ENCODE assay signal across 20 cellular contexts in the genomic region with DNA sequence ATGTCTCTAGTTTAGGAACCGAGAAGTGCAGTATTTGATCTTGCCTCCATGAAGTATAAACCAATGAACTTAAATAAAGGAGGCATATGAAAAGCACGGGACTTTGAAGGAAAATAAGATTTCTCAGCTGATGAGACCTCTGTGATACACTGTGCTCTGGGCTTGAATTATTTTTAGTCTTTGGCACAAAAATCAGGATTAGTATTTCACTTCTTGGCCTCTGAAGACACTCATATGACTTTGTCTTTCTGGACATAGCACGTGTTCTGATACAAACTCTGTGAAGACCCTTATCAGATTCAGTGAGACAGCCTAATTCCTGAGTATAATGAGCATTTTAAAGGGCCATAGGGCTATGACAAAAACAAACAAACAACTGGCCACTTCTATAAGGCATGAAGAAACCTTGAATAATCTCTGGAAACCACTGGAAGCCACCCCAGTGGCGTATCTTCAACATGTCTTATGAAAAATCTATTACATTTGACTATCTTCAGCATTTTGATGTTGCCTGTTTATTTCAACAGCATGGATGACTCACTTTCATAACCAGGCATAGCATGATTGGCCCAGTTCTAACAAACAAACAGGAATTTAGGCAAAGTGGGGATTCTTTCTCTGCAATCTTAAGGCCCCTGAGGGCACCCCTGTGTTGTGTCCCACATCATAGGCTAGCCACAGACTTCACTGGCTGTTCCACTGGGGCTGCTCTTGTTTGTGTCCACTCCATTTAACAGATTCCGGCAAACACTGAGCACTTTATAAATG.
DNase-seq lines count a peak whose midpoint lies in the region; ATAC-seq and TF ChIP-seq lines count a peak whose summit lies in the region.
"Had no signal": no experiment of that assay in that cellular context is flagged by ENCODE, and none has a peak within 500 bp of the region (broad histone marks: within the 10 kb centered on the region; RNA-seq: fewer than 3 reads in every experiment).

No MANE protein-coding gene starts in this region.

- no peaks in the 10 kb centered on the region for H3F3A ChIP-seq in smooth muscle cell (ENCODE audit: low read depth)

- no peak overlapping the region for H3K9ac ChIP-seq in smooth muscle cell (ENCODE audit: low read depth)

- H2AFZ ChIP-seq in smooth muscle cell (ENCODE audit: low read depth), result peak overlapping the region; percentile 7
- H2AFZ ChIP-seq in osteoblast (ENCODE audit: low read length), result no peak overlapping the region

- H3K27ac ChIP-seq in smooth muscle cell (ENCODE audit: low read depth) (no peak overlapping the region), osteoblast (ENCODE audit: low read depth, low read length) (no peak overlapping the region)
- H3K27ac ChIP-seq in effector memory CD4-positive, alpha-beta T cell (ENCODE audit: insufficient read depth, low read length, poor library complexity, severe bottlenecking), result no peak overlapping the region
- H3K27ac ChIP-seq: HL-60, left ventricle myocardium inferior, SK-N-MC had no signal

- ATAC-seq in T-cell (replicated peaks in 1 of 4), result no peak
- ATAC-seq: activated T-helper 17 cell treated with anti-CD3 and anti-CD28 coated beads, Interleukin-2, amount 50 U/mL, for 72 hours; effector memory CD8-positive, alpha-beta T cell; mucosa of descending colon had no signal

- POLR2A ChIA-PET in T-cell (lab: Charles Lee), result no interaction called here

- H3K4me3 ChIP-seq in choroid plexus epithelial cell (ENCODE audit: low read depth, low read length) (no peak overlapping the region), smooth muscle cell (no peak overlapping the region), osteoblast (ENCODE audit: insufficient read depth, low read length) (no peak overlapping the region)
- H3K4me3 ChIP-seq in effector memory CD4-positive, alpha-beta T cell (ENCODE audit: insufficient read depth, low read depth, low read length, poor library complexity, severe bottlenecking), result no peak overlapping the region
- H3K4me3 ChIP-seq: left ventricle myocardium inferior, mucosa of descending colon, SK-N-MC had no signal

- no peak overlapping the region for H3K4me2 ChIP-seq in smooth muscle cell
- no peak overlapping the region for H3K4me2 ChIP-seq in osteoblast (ENCODE audit: insufficient read depth, low read length)

- DNase-seq in LHCN-M2 (ENCODE audit: low read depth), result peak; percentile 40
- DNase-seq in choroid plexus epithelial cell (ENCODE audit: low read depth), result peak; percentile 48
- DNase-seq in iris pigment epithelial cell (ENCODE audit: low read depth), result peak; percentile 53
- no peak for DNase-seq in smooth muscle cell (lab: John Stamatoyannopoulos, UW; ENCODE audit: unreplicated experiment)
- no peak for DNase-seq in osteoblast (ENCODE audit: insufficient read length, low spot score, missing footprints)
- DNase-seq in effector memory CD4-positive, alpha-beta T cell, result no peak
- no peak for DNase-seq in T-cell
- DNase-seq: effector memory CD8-positive, alpha-beta T cell; H9; left ventricle myocardium inferior; mucosa of descending colon; NCI-H1417; NCI-H524; NK-92 treated with Interleukin-12 subunit alpha and Interleukin-12 subunit beta, amount 100 ng/mL, for 24 hours; stimulated activated CD4-positive, alpha-beta T cell treated with anti-CD3 and anti-CD28 coated beads, Interleukin-12 subunit alpha, Interleukin-12 subunit beta, amount 100 ng/mL, for 4 hours had no signal

- no peak overlapping the region for H3K27ac Mint-ChIP-seq in T-cell
- H3K27ac Mint-ChIP-seq: activated naive CD8-positive, alpha-beta T cell; activated T-helper 17 cell treated with anti-CD3 and anti-CD28 coated beads, Interleukin-2, amount 50 U/mL, for 72 hours; CD14-positive monocyte; effector memory CD8-positive, alpha-beta T cell; H9 had no signal

- no peaks in the 10 kb centered on the region for H3K4me1 ChIP-seq in smooth muscle cell (ENCODE audit: low read depth)
- no peaks in the 10 kb centered on the region for H3K4me1 ChIP-seq in osteoblast (ENCODE audit: insufficient read depth, low read length)
- H3K4me1 ChIP-seq in effector memory CD4-positive, alpha-beta T cell (ENCODE audit: control insufficient read depth, insufficient read depth, low read length, poor library complexity, severe bottlenecking), result no peaks in the 10 kb centered on the region

- no peaks in the 10 kb centered on the region for H3K4me1 Mint-ChIP-seq in T-cell
- H3K4me1 Mint-ChIP-seq: activated T-helper 17 cell treated with anti-CD3 and anti-CD28 coated beads, Interleukin-2, amount 50 U/mL, for 72 hours; CD14-positive monocyte had no signal

- H3K27me3 Mint-ChIP-seq in T-cell, result no peaks in the 10 kb centered on the region
- H3K27me3 Mint-ChIP-seq: activated naive CD8-positive, alpha-beta T cell; activated T-helper 17 cell treated with anti-CD3 and anti-CD28 coated beads, Interleukin-2, amount 50 U/mL, for 72 hours; effector memory CD8-positive, alpha-beta T cell had no signal

- no peaks in the 10 kb centered on the region for H3K9me3 ChIP-seq in smooth muscle cell (replicated peaks; ENCODE audit: low read depth)
- no peaks in the 10 kb centered on the region for H3K9me3 ChIP-seq in osteoblast (ENCODE audit: low read depth, low read length)
- no peaks in the 10 kb centered on the region for H3K9me3 ChIP-seq in effector memory CD4-positive, alpha-beta T cell (ENCODE audit: control insufficient read depth, low read length)
- H3K9me3 ChIP-seq: left ventricle myocardium inferior, mucosa of descending colon had no signal

- no peak for TF ChIP-seq CTCF in choroid plexus epithelial cell (conservative IDR thresholded peaks at IDR 0.05; ENCODE audit: low read depth, low read length)
- no peak for TF ChIP-seq CTCF in smooth muscle cell (IDR thresholded peaks at IDR 0.05; ENCODE audit: borderline replicate concordance, insufficient read depth, poor library complexity, severe bottlenecking)
- no peak for TF ChIP-seq CTCF in osteoblast (IDR thresholded peaks at IDR 0.05; ENCODE audit: extremely low read depth, low read depth, low read length)

- WGBS in smooth muscle cell (ENCODE audit: low lambda C conversion rate), result 62% methylated on average over 5 of the region's 5 CpGs

- CTCF ChIA-PET in T-cell (lab: Charles Lee), result no interaction called here

- no peaks in the 10 kb centered on the region for H3K36me3 Mint-ChIP-seq in T-cell
- H3K36me3 Mint-ChIP-seq: activated naive CD8-positive, alpha-beta T cell; CD14-positive monocyte had no signal

- peaks cover 2 to 3% (median 3%) of the 10 kb centered on the region in 3 donors for H3K9me3 Mint-ChIP-seq in T-cell
- H3K9me3 Mint-ChIP-seq: H9 had no signal

- H3K27me3 ChIP-seq in smooth muscle cell (ENCODE audit: low read depth) (no peaks in the 10 kb centered on the region), osteoblast (ENCODE audit: insufficient read depth, low read length) (no peaks in the 10 kb centered on the region)
- H3K27me3 ChIP-seq in effector memory CD4-positive, alpha-beta T cell (replicated peaks; ENCODE audit: control insufficient read depth, insufficient read depth, low read length, poor library complexity, severe bottlenecking), result no peaks in the 10 kb centered on the region

- H3K79me2 ChIP-seq in smooth muscle cell (ENCODE audit: low read depth) (no peaks in the 10 kb centered on the region), osteoblast (ENCODE audit: insufficient read depth, low read length) (no peaks in the 10 kb centered on the region)

- H4K20me1 ChIP-seq in smooth muscle cell (ENCODE audit: low read depth), result no peaks in the 10 kb centered on the region
- no peaks in the 10 kb centered on the region for H4K20me1 ChIP-seq in osteoblast (ENCODE audit: insufficient read depth, low read length)

- H3K36me3 ChIP-seq in smooth muscle cell (ENCODE audit: low read depth), result no peaks in the 10 kb centered on the region
- no peaks in the 10 kb centered on the region for H3K36me3 ChIP-seq in osteoblast (ENCODE audit: insufficient read depth, low read length)
- no peaks in the 10 kb centered on the region for H3K36me3 ChIP-seq in effector memory CD4-positive, alpha-beta T cell (ENCODE audit: control insufficient read depth, insufficient read depth, low read length)
- H3K36me3 ChIP-seq: left ventricle myocardium inferior had no signal

- H3K4me3 Mint-ChIP-seq in T-cell, result no peak overlapping the region
- H3K4me3 Mint-ChIP-seq: activated naive CD8-positive, alpha-beta T cell; activated T-helper 17 cell treated with anti-CD3 and anti-CD28 coated beads, Interleukin-2, amount 50 U/mL, for 72 hours; CD14-positive monocyte; effector memory CD8-positive, alpha-beta T cell; H9 had no signal

Comparison
In these comparisons a context has a peak if more than half of its experiments do, and no peak if none do; other contexts are left out.
1. DNase-seq: peak in LHCN-M2 (single experiment), choroid plexus epithelial cell (single experiment) and iris pigment epithelial cell (single experiment); none in smooth muscle cell (single experiment), osteoblast (single experiment), effector memory CD4-positive, alpha-beta T cell (0 of 3) and T-cell (0 of 34).